Comparison of ENCODE assay signal across 14 cellular contexts in the genomic region with DNA sequence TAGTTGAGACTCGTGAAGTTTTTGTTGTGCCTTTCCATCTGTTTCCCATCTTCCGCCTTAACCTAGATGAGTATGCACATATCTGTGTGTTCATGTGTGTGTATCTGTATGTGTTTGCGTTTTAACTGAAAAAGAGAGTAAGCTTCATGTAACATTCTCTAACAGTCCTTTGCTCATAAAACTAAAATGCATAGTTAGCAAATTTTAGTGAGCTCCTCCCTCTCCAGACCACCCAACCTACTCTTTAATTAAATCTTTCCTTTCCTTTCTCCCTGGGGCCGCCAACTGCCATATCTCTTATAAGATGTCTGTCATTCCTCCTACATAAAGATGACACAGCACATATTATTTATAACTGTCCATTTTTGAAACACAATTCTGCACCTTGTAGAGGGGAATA.
A peak's percentile ranks its signal among the peaks of the same experiment; 100 is the strongest.
DNase-seq lines count a peak whose midpoint lies in the region; ATAC-seq, FAIRE-seq and TF ChIP-seq lines count a peak whose summit lies in the region.
"Had no signal": no experiment of that assay in that cellular context is flagged by ENCODE, and none has a peak within 500 bp of the region (broad histone marks: within the 10 kb centered on the region; RNA-seq: fewer than 3 reads in every experiment).

No MANE protein-coding gene starts in this region.

- H3K4me3 Mint-ChIP-seq in osteocyte (ENCODE audit: unreplicated experiment): no peak overlapping the region
- H3K4me3 Mint-ChIP-seq: CD8-positive, alpha-beta T cell had no signal

- H3K9me3 ChIP-seq in BLaER1 (no peaks in the 10 kb centered on the region), K562 (replicated peaks; ENCODE audit: control insufficient read depth, insufficient read depth, low read depth, low read length) (no peaks in the 10 kb centered on the region), kidney (ENCODE audit: control insufficient read depth in 1 of 2, low read length in 2 of 2) (no peaks in the 10 kb centered on the region)
- H3K9me3 ChIP-seq: BE2C, HAP-1 had no signal

- no peak for TF ChIP-seq RAD21 in K562 (CRISPR knock-in tag; conservative IDR thresholded peaks at IDR 0.05 in 1 of 2, IDR thresholded peaks at IDR 0.05 in 1 of 2)

- H3K36me3 ChIP-seq in BLaER1: no peaks in the 10 kb centered on the region
- H3K36me3 ChIP-seq in K562 (ENCODE audit: control insufficient read depth, insufficient read depth, low read length): no peaks in the 10 kb centered on the region
- no peaks in the 10 kb centered on the region for H3K36me3 ChIP-seq in kidney (ENCODE audit: control insufficient read depth in 1 of 2, insufficient read depth in 2 of 2, low read length in 2 of 2)
- H3K36me3 ChIP-seq: BE2C, HAP-1 had no signal

- no peak for FAIRE-seq in K562 (lab: Jason Lieb, UNC)
- FAIRE-seq in kidney (lab: Jason Lieb, UNC): no peak

- H3K9me1 ChIP-seq in K562 (ENCODE audit: control insufficient read depth, insufficient read depth, low read length): no peaks in the 10 kb centered on the region

- H3K4me3 ChIP-seq in BLaER1 (no peak overlapping the region), K562 (no peak overlapping the region), kidney (ENCODE audit: low read length in 2 of 2) (no peak overlapping the region)
- H3K4me3 ChIP-seq: HAP-1 had no signal

- no peak for TF ChIP-seq EP300 in K562 (IDR thresholded peaks at IDR 0.05; ENCODE audit: low read length)

- no peak overlapping the region for H3K9ac ChIP-seq in BLaER1
- no peak overlapping the region for H3K9ac ChIP-seq in K562 (ENCODE audit: insufficient read depth in 1 of 2, low read depth in 2 of 2, low read length in 2 of 2)
- no peak overlapping the region for H3K9ac ChIP-seq in kidney (ENCODE audit: low read length in 2 of 2)

- no peaks in the 10 kb centered on the region for H3K36me3 Mint-ChIP-seq in osteocyte (ENCODE audit: unreplicated experiment)
- H3K36me3 Mint-ChIP-seq: CD8-positive, alpha-beta T cell had no signal

- no peak overlapping the region for H3K27ac Mint-ChIP-seq in osteocyte (ENCODE audit: unreplicated experiment)
- H3K27ac Mint-ChIP-seq: CD8-positive, alpha-beta T cell had no signal

- no peak for DNase-seq in HEK293T (ENCODE audit: extremely low spot score)
- DNase-seq in K562 (ENCODE audit: extremely low read depth in 1 of 4, low spot score in 3 of 4): no peak
- DNase-seq in kidney: no peak
- no peak for DNase-seq in osteocyte (ENCODE audit: extremely low spot score, unreplicated experiment)
- DNase-seq: ACHN; BE2C; Calu3; CD8-positive, alpha-beta T cell; DMS79 treated with DMSO at 0.1 percent for 48 hours; GF-D8 had no signal

- TF ChIP-seq CTCF in K562 (IDR thresholded peaks at IDR 0.05 in 2 of 3, conservative IDR thresholded peaks at IDR 0.05 in 1 of 3; ENCODE audit: insufficient read depth in 2 of 3, low read depth in 1 of 3, low read length in 3 of 3): no peak
- TF ChIP-seq CTCF in kidney (IDR thresholded peaks at IDR 0.05; ENCODE audit: borderline replicate concordance, extremely low read depth, insufficient read depth): no peak
- no peak for TF ChIP-seq CTCF in osteocyte (IDR thresholded peaks at IDR 0.05)

- BruUV-seq in K562 (replicated peaks; lab: Mats Ljungman, UMichigan): no TSS peak

- ATAC-seq in K562: no peak
- ATAC-seq in GM21825 (IDR thresholded peaks at IDR 0.05; ENCODE audit: unreplicated experiment): no peak
- ATAC-seq: CD8-positive, alpha-beta T cell had no signal

- in situ Hi-C loops in K562 (cut with MboI): no loop called here

- 4% methylated on average over 4 of the region's 4 CpGs for WGBS in K562 (ENCODE audit: insufficient coverage, low coverage, missing lambda C conversion rate)

- H3K4me2 ChIP-seq in BLaER1 (peak overlapping the region; percentile 44), K562 (ENCODE audit: insufficient read depth, low read length) (no peak overlapping the region)

- H4K20me1 ChIP-seq in BLaER1 (no peaks in the 10 kb centered on the region), K562 (replicated peaks; ENCODE audit: control insufficient read depth, insufficient read depth, low read length) (no peaks in the 10 kb centered on the region)

- peaks cover 39% of the 10 kb centered on the region for H3K4me1 ChIP-seq in BLaER1
- no peaks in the 10 kb centered on the region for H3K4me1 ChIP-seq in K562 (replicated peaks in 1 of 2; ENCODE audit: control insufficient read depth in 2 of 2, insufficient read depth in 2 of 2, low read length in 2 of 2)
- H3K4me1 ChIP-seq in kidney (ENCODE audit: control insufficient read depth in 1 of 2, insufficient read depth in 1 of 2, low read depth in 1 of 2, low read length in 2 of 2): no peaks in the 10 kb centered on the region
- H3K4me1 ChIP-seq: BE2C, HAP-1 had no signal

- CTCF ChIA-PET in HEK293T (lab: Yijun Ruan, JAX): interaction anchor here (0.6 kb wide), 1 partner anchor 301 kb away, joined by 3 read pairs; no protein-coding TSS in a partner anchor
- CTCF ChIA-PET in K562 (lab: Yijun Ruan, JAX; ENCODE audit: low intra/inter-chr PET ratio): no interaction called here

- H3K27me3 Mint-ChIP-seq in osteocyte (ENCODE audit: unreplicated experiment): peaks cover 10% of the 10 kb centered on the region

- H3K79me2 ChIP-seq in K562 (ENCODE audit: control insufficient read depth, insufficient read depth, low read length): no peaks in the 10 kb centered on the region

- H3K4me1 Mint-ChIP-seq in osteocyte (ENCODE audit: unreplicated experiment): no peaks in the 10 kb centered on the region

- no peak overlapping the region for H2AFZ ChIP-seq in K562 (ENCODE audit: low read depth, low read length)

- no peak overlapping the region for H3K27ac ChIP-seq in BLaER1
- H3K27ac ChIP-seq in K562 (ENCODE audit: extremely low read depth, low read depth, low read length): no peak overlapping the region
- H3K27ac ChIP-seq in kidney (ENCODE audit: low read depth in 2 of 2, low read length in 2 of 2): no peak overlapping the region
- H3K27ac ChIP-seq: HL-60 had no signal

- intact Hi-C loops in K562 (cut with micrococcal nuclease) (no loop called here), kidney (cut with DNase I) (no loop called here)

- POLR2A ChIA-PET in HEK293T (lab: Yijun Ruan, JAX): no interaction called here
- POLR2A ChIA-PET in K562 (lab: Yijun Ruan, JAX): no interaction called here

- H3K27me3 ChIP-seq in BLaER1: no peaks in the 10 kb centered on the region
- H3K27me3 ChIP-seq in K562 (ENCODE audit: control insufficient read depth in 2 of 2, insufficient read depth in 2 of 2, low read length in 2 of 2): peaks cover 0 to 4% of the 10 kb centered on the region in 2 experiments; a peak in 1 of 5 replicates
- H3K27me3 ChIP-seq: BE2C had no signal

- TF ChIP-seq POLR2A in K562 (conservative IDR thresholded peaks at IDR 0.05): no peak

- no peaks in the 10 kb centered on the region for H3K9me3 Mint-ChIP-seq in osteocyte (ENCODE audit: unreplicated experiment)
- H3K9me3 Mint-ChIP-seq: CD8-positive, alpha-beta T cell had no signal

TF ChIP-seq in HEK293T, 16 proteins besides CTCF, POLR2A, EP300 and RAD21:
- TF ChIP-seq, protein P1, sequence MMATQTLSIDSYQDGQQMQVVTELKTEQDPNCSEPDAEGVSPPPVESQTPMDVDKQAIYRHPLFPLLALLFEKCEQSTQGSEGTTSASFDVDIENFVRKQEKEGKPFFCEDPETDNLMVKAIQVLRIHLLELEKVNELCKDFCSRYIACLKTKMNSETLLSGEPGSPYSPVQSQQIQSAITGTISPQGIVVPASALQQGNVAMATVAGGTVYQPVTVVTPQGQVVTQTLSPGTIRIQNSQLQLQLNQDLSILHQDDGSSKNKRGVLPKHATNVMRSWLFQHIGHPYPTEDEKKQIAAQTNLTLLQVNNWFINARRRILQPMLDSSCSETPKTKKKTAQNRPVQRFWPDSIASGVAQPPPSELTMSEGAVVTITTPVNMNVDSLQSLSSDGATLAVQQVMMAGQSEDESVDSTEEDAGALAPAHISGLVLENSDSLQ (IDR thresholded peaks at IDR 0.05): 0 out of 2 replicates have a peak, but pooled peaks have one; percentile 16
- no peak for TF ChIP-seq FOXK2 (IDR thresholded peaks at IDR 0.05)

TF ChIP-seq in K562, 482 proteins besides CTCF, POLR2A, EP300 and RAD21:
- TF ChIP-seq MAFK (IDR thresholded peaks at IDR 0.05; ENCODE audit: low read length) (peak; percentile 66; the same call in 1 of the 2 replicates), LEF1 (IDR thresholded peaks at IDR 0.05) (no peak), THRAP3 (IDR thresholded peaks at IDR 0.05; ENCODE audit: borderline replicate concordance) (no peak), MAFG (tag; conservative IDR thresholded peaks at IDR 0.05) (peak; percentile 84), ZNF23 (CRISPR knock-in tag; IDR thresholded peaks at IDR 0.05) (no peak), NFE2 (IDR thresholded peaks at IDR 0.05; ENCODE audit: low read depth) (peak; percentile 44), SREBF1 (IDR thresholded peaks at IDR 0.05; ENCODE audit: borderline replicate concordance, low read depth, low read length) (no peak), MAFF (IDR thresholded peaks at IDR 0.05; ENCODE audit: low read length) (peak; percentile 58; the same call in 1 of the 2 replicates), ZNF316 (IDR thresholded peaks at IDR 0.05) (peak; percentile 91), C11orf30 (IDR thresholded peaks at IDR 0.05; ENCODE audit: low read depth) (peak; percentile 79), ESRRB (CRISPR knock-in tag; IDR thresholded peaks at IDR 0.05; ENCODE audit: borderline replicate concordance) (no peak)
- TF ChIP-seq, protein P2, sequence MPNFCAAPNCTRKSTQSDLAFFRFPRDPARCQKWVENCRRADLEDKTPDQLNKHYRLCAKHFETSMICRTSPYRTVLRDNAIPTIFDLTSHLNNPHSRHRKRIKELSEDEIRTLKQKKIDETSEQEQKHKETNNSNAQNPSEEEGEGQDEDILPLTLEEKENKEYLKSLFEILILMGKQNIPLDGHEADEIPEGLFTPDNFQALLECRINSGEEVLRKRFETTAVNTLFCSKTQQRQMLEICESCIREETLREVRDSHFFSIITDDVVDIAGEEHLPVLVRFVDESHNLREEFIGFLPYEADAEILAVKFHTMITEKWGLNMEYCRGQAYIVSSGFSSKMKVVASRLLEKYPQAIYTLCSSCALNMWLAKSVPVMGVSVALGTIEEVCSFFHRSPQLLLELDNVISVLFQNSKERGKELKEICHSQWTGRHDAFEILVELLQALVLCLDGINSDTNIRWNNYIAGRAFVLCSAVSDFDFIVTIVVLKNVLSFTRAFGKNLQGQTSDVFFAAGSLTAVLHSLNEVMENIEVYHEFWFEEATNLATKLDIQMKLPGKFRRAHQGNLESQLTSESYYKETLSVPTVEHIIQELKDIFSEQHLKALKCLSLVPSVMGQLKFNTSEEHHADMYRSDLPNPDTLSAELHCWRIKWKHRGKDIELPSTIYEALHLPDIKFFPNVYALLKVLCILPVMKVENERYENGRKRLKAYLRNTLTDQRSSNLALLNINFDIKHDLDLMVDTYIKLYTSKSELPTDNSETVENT (CRISPR knock-in tag; IDR thresholded peaks at IDR 0.05): no peak
TF ChIP-seq in K562: peak in this region for 6.
